Comparison of ENCODE assay signal across 25 cellular contexts in the genomic region with DNA sequence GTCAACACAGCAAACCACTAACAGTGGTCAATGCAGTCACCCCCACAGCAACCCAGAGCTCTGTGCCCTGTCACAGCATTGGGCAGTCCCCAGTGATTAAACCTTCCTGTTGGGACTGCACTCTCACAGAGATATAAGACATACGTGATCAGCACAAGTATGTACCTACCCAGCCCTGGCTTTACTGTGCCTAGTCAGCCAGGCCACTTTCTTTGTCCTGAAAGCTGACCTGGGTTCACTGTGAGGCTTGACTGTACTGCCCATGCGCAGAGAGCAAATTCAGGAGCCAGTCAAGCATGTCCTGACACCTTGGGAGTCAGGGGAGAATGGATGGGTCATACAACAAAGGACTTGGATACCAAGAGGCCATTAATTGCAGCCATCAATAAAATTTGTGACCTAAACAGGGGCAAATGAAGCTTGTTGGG. TPM values are rescaled to one million over a fixed set of nuclear protein-coding genes. Genes with fewer than 3 reads are reported as not detected.
A peak's percentile ranks its signal among the peaks of the same experiment; 100 is the strongest.
DNase-seq lines count a peak whose midpoint lies in the region; ATAC-seq and TF ChIP-seq lines count a peak whose summit lies in the region.
"Had no signal": no experiment of that assay in that cellular context is flagged by ENCODE, and none has a peak within 500 bp of the region (broad histone marks: within the 10 kb centered on the region; RNA-seq: fewer than 3 reads in every experiment).

No MANE protein-coding gene starts in this region.

- H3K36me3 ChIP-seq in thyroid gland = no peaks in the 10 kb centered on the region
- no peaks in the 10 kb centered on the region for H3K36me3 ChIP-seq in SK-N-SH (replicated peaks in 1 of 2; ENCODE audit: control insufficient read depth in 1 of 2, insufficient read depth in 2 of 2, low read length in 1 of 2)
- H3K36me3 ChIP-seq: BE2C, HAP-1 had no signal

- H3K4me3 Mint-ChIP-seq in activated naive CD8-positive, alpha-beta T cell treated with anti-CD3 and anti-CD28 coated beads, Interleukin-2, amount 50 U/mL, for 24 hours = no peak overlapping the region
- H3K4me3 Mint-ChIP-seq in activated naive CD8-positive, alpha-beta T cell treated with anti-CD3 and anti-CD28 coated beads for 36 hours = no peak overlapping the region
- no peak overlapping the region for H3K4me3 Mint-ChIP-seq in activated T-helper 17 cell treated with anti-CD3 and anti-CD28 coated beads, Interleukin-2, amount 50 U/mL, for 72 hours
- no peak overlapping the region for H3K4me3 Mint-ChIP-seq in effector memory CD8-positive, alpha-beta T cell

- H3K4me1 ChIP-seq in thyroid gland = peaks cover 0 to 5% of the 10 kb centered on the region in 2 donors
- peaks cover 0 to 3% of the 10 kb centered on the region in 2 experiments; a peak in 1 of 4 replicates for H3K4me1 ChIP-seq in SK-N-SH (ENCODE audit: control insufficient read depth in 1 of 2, insufficient read depth in 2 of 2, low read depth in 1 of 2, low read length in 1 of 2)
- H3K4me1 ChIP-seq: BE2C had no signal

- no peak for TF ChIP-seq EP300 in SK-N-SH (IDR thresholded peaks at IDR 0.05; ENCODE audit: borderline replicate concordance in 1 of 2, low read depth in 1 of 2, low read length in 1 of 2)

- no peaks in the 10 kb centered on the region for H3K79me2 ChIP-seq in SK-N-SH (ENCODE audit: insufficient read depth)

- no peak overlapping the region for H3K27ac ChIP-seq in thyroid gland
- H3K27ac ChIP-seq in SK-N-SH (ENCODE audit: low read depth in 2 of 2, low read length in 1 of 2) = no peak overlapping the region

- H3K27me3 Mint-ChIP-seq in activated naive CD8-positive, alpha-beta T cell treated with anti-CD3 and anti-CD28 coated beads, Interleukin-2, amount 50 U/mL, for 24 hours = peaks cover 2% of the 10 kb centered on the region
- H3K27me3 Mint-ChIP-seq in activated naive CD8-positive, alpha-beta T cell treated with anti-CD3 and anti-CD28 coated beads for 36 hours = peaks cover 9% of the 10 kb centered on the region
- H3K27me3 Mint-ChIP-seq in activated T-helper 17 cell treated with anti-CD3 and anti-CD28 coated beads, Interleukin-2, amount 50 U/mL, for 72 hours = no peaks in the 10 kb centered on the region
- peaks cover 0 to 33% of the 10 kb centered on the region in 2 donors for H3K27me3 Mint-ChIP-seq in effector memory CD8-positive, alpha-beta T cell

- no peak overlapping the region for H3K27ac Mint-ChIP-seq in activated naive CD8-positive, alpha-beta T cell treated with anti-CD3 and anti-CD28 coated beads, Interleukin-2, amount 50 U/mL, for 24 hours
- no peak overlapping the region for H3K27ac Mint-ChIP-seq in activated naive CD8-positive, alpha-beta T cell treated with anti-CD3 and anti-CD28 coated beads for 36 hours
- no peak overlapping the region for H3K27ac Mint-ChIP-seq in activated T-helper 17 cell treated with anti-CD3 and anti-CD28 coated beads, Interleukin-2, amount 50 U/mL, for 72 hours
- H3K27ac Mint-ChIP-seq in effector memory CD8-positive, alpha-beta T cell = peak overlapping the region in 1 of 2 donors; percentile 53

- CTCF ChIA-PET in SK-N-SH (lab: Yijun Ruan, JAX) = interaction anchor here (0.8 to 1.4 kb wide), 3 partner anchors 10 to 42 kb away, joined by 4 to 6 read pairs (median 4); a partner anchor contains a TSS

- H3K4me3 ChIP-seq in thyroid gland (replicated peaks in 1 of 3) (no peak overlapping the region), SK-N-SH (ENCODE audit: low read depth in 2 of 2, low read length in 1 of 2) (no peak overlapping the region)
- H3K4me3 ChIP-seq: HAP-1 had no signal

- H3K9ac ChIP-seq in SK-N-SH = no peak overlapping the region

- no peak for TF ChIP-seq RAD21 in SK-N-SH (IDR thresholded peaks at IDR 0.05; ENCODE audit: low read length)

- H2AFZ ChIP-seq in SK-N-SH (ENCODE audit: low read depth) = no peak overlapping the region

- POLR2A ChIA-PET in SK-N-SH (lab: Yijun Ruan, JAX) = no interaction called here

- H3K4me1 Mint-ChIP-seq in activated naive CD8-positive, alpha-beta T cell treated with anti-CD3 and anti-CD28 coated beads, Interleukin-2, amount 50 U/mL, for 24 hours = no peaks in the 10 kb centered on the region
- peaks cover 4% of the 10 kb centered on the region for H3K4me1 Mint-ChIP-seq in activated naive CD8-positive, alpha-beta T cell treated with anti-CD3 and anti-CD28 coated beads for 36 hours
- H3K4me1 Mint-ChIP-seq in activated T-helper 17 cell treated with anti-CD3 and anti-CD28 coated beads, Interleukin-2, amount 50 U/mL, for 72 hours = peaks cover 5% of the 10 kb centered on the region
- H3K4me1 Mint-ChIP-seq in effector memory CD8-positive, alpha-beta T cell (ENCODE audit: low read depth in 2 of 2) = no peaks in the 10 kb centered on the region

- H3K4me2 ChIP-seq in SK-N-SH = no peak overlapping the region

- H3K36me3 Mint-ChIP-seq in activated naive CD8-positive, alpha-beta T cell treated with anti-CD3 and anti-CD28 coated beads, Interleukin-2, amount 50 U/mL, for 24 hours (ENCODE audit: low read depth) = no peaks in the 10 kb centered on the region
- H3K36me3 Mint-ChIP-seq in activated naive CD8-positive, alpha-beta T cell treated with anti-CD3 and anti-CD28 coated beads for 36 hours = no peaks in the 10 kb centered on the region
- no peaks in the 10 kb centered on the region for H3K36me3 Mint-ChIP-seq in activated T-helper 17 cell treated with anti-CD3 and anti-CD28 coated beads, Interleukin-2, amount 50 U/mL, for 72 hours (ENCODE audit: low read depth)
- H3K36me3 Mint-ChIP-seq in effector memory CD8-positive, alpha-beta T cell (ENCODE audit: insufficient read depth) = peaks cover 3% of the 10 kb centered on the region

- ATAC-seq in activated naive CD8-positive, alpha-beta T cell treated with anti-CD3 and anti-CD28 coated beads, Interleukin-2, amount 50 U/mL, for 24 hours = peak; percentile 15
- peak; percentile 70 for ATAC-seq in activated T-helper 17 cell treated with anti-CD3 and anti-CD28 coated beads, Interleukin-2, amount 50 U/mL, for 72 hours (replicated peaks)
- no peak for ATAC-seq in effector memory CD8-positive, alpha-beta T cell (replicated peaks)
- ATAC-seq: Panc1, SK-N-SH treated with all-trans-retinoic acid at 6 μM for 48 hours had no signal

- intact Hi-C loops in thyroid gland (cut with DNase I) = loop anchor here (2.0 to 10.0 kb wide), 2 partner anchors 35 to 79 kb away; a partner anchor contains a TSS

- H3K27me3 ChIP-seq in thyroid gland (no peaks in the 10 kb centered on the region), SK-N-SH (ENCODE audit: insufficient read depth) (no peaks in the 10 kb centered on the region)
- H3K27me3 ChIP-seq: BE2C had no signal

- no peaks in the 10 kb centered on the region for H3F3A ChIP-seq in SK-N-SH (replicated peaks; ENCODE audit: insufficient read depth)

- no peak for TF ChIP-seq POLR2A in thyroid gland (IDR thresholded peaks at IDR 0.05)

- no peaks in the 10 kb centered on the region for H3K9me2 ChIP-seq in SK-N-SH

- DNase-seq in activated naive CD8-positive, alpha-beta T cell treated with anti-CD3 and anti-CD28 coated beads, Interleukin-2, amount 50 U/mL, for 24 hours = no peak
- DNase-seq in activated naive CD8-positive, alpha-beta T cell treated with anti-CD3 and anti-CD28 coated beads for 36 hours = no peak
- DNase-seq in left kidney (ENCODE audit: low read depth, low spot score) (peak; percentile 84), thyroid gland (peak; percentile 29 to 32), NCI-H345 treated with DMSO at 0.1 percent for 48 hours (lab: John Stamatoyannopoulos, UW; ENCODE audit: unreplicated experiment) (no peak), SK-N-SH (no peak)
- DNase-seq in effector memory CD8-positive, alpha-beta T cell = no peak
- DNase-seq: BE2C; EL; GF-D8; IMR-90; Karpas-422; MV-4-11; NCI-H1105 treated with DMSO at 0.1 percent for 48 hours; NCI-H2029 treated with DMSO at 0.1 percent for 48 hours; NCI-H226; NCI-H524; NCI-H774; NK-92 treated with Interleukin-12 subunit alpha and Interleukin-12 subunit beta, amount 100 ng/mL, for 24 hours; SIG-M5 had no signal

- no peaks in the 10 kb centered on the region for H3K9me3 Mint-ChIP-seq in activated naive CD8-positive, alpha-beta T cell treated with anti-CD3 and anti-CD28 coated beads, Interleukin-2, amount 50 U/mL, for 24 hours
- H3K9me3 Mint-ChIP-seq in activated naive CD8-positive, alpha-beta T cell treated with anti-CD3 and anti-CD28 coated beads for 36 hours = no peaks in the 10 kb centered on the region
- H3K9me3 Mint-ChIP-seq in activated T-helper 17 cell treated with anti-CD3 and anti-CD28 coated beads, Interleukin-2, amount 50 U/mL, for 72 hours = no peaks in the 10 kb centered on the region
- no peaks in the 10 kb centered on the region for H3K9me3 Mint-ChIP-seq in effector memory CD8-positive, alpha-beta T cell

- H4K20me1 ChIP-seq in SK-N-SH (ENCODE audit: insufficient read depth) = no peaks in the 10 kb centered on the region

- 31 to 38% methylated on average over 2 of the region's 2 CpGs for WGBS in thyroid gland, 2 donors
- WGBS in SK-N-SH (ENCODE audit: low lambda C conversion rate) = 71% methylated on average over 1 of the region's 2 CpGs

- no peak for TF ChIP-seq CTCF in thyroid gland (IDR thresholded peaks at IDR 0.05)
- no peak for TF ChIP-seq CTCF in SK-N-SH (IDR thresholded peaks at IDR 0.05)

- H3K9me3 ChIP-seq in thyroid gland (no peaks in the 10 kb centered on the region), SK-N-SH (no peaks in the 10 kb centered on the region)
- H3K9me3 ChIP-seq: BE2C, HAP-1 had no signal

TF ChIP-seq in SK-N-SH, 30 proteins besides CTCF, POLR2A, EP300 and RAD21 (continues in another document):
- TF ChIP-seq MEF2A (IDR thresholded peaks at IDR 0.05; ENCODE audit: borderline replicate concordance, low read depth) = no peak

RNA-seq across cellular contexts. Expression of a gene that starts 10.9 kb away (rescaled TPM):
- total RNA-seq in activated naive CD8-positive, alpha-beta T cell treated with anti-CD3 and anti-CD28 coated beads for 36 hours = 10 to 100 TPM; 32.2 to 37.6 TPM
- total RNA-seq in activated T-helper 17 cell treated with anti-CD3 and anti-CD28 coated beads, Interleukin-2, amount 50 U/mL, for 72 hours = 10 to 100 TPM; 22.6 to 30.8 TPM
- total RNA-seq in thyroid gland = 10 to 100 TPM; 27.1 to 41.9 (median 30.7) TPM
- polyA plus RNA-seq in SK-N-SH (2012; rRNA removed) = 9.2 and 11.0 TPM in 2 replicates
- 9.3 and 10.1 TPM in 2 replicates for polyA plus RNA-seq in SK-N-SH (2012; cell fraction: cytosol; rRNA removed)
- polyA plus RNA-seq in SK-N-SH (2012; cell fraction: nucleus; rRNA removed) = 9.7 and 11.5 TPM in 2 replicates

RNA-seq across cellular contexts. Expression of a gene that starts 19.8 kb away (rescaled TPM):
- total RNA-seq in activated naive CD8-positive, alpha-beta T cell treated with anti-CD3 and anti-CD28 coated beads for 36 hours = under 1 TPM in 1 of 2 experiments, not detected in 1; 0.06 TPM
- total RNA-seq in activated T-helper 17 cell treated with anti-CD3 and anti-CD28 coated beads, Interleukin-2, amount 50 U/mL, for 72 hours = not detected
- total RNA-seq in thyroid gland = under 1 TPM in 3 of 4 donors, not detected in 1; 0.13 to 0.29 (median 0.22) TPM
- polyA plus RNA-seq in SK-N-SH (2012; rRNA removed) = 0.26 and 0.30 TPM in 2 replicates
- 0.17 and 0.19 TPM in 2 replicates for polyA plus RNA-seq in SK-N-SH (2012; cell fraction: cytosol; rRNA removed)
- polyA plus RNA-seq in SK-N-SH (2012; cell fraction: nucleus; rRNA removed) = 0.27 and 0.31 TPM in 2 replicates
- total RNA-seq: A172 had no signal

RNA-seq across cellular contexts. Expression of a gene that starts 42.1 kb away (rescaled TPM):
- total RNA-seq in activated naive CD8-positive, alpha-beta T cell treated with anti-CD3 and anti-CD28 coated beads for 36 hours = 10 to 100 TPM; 35.8 to 36.8 TPM
- total RNA-seq in activated T-helper 17 cell treated with anti-CD3 and anti-CD28 coated beads, Interleukin-2, amount 50 U/mL, for 72 hours = 10 to 100 TPM; 35.1 to 52.3 TPM
- total RNA-seq in thyroid gland = 10 to 100 TPM; 50.5 to 77.9 (median 60.7) TPM
- 37.9 and 46.0 TPM in 2 replicates for polyA plus RNA-seq in SK-N-SH (2012; rRNA removed)
- 60.6 and 90.4 TPM in 2 replicates for polyA plus RNA-seq in SK-N-SH (2012; cell fraction: cytosol; rRNA removed)
- polyA plus RNA-seq in SK-N-SH (2012; cell fraction: nucleus; rRNA removed) = 18.4 and 20.5 TPM in 2 replicates

Comparison
In these comparisons a context has a peak if more than half of its experiments do, and no peak if none do; other contexts are left out.
1. DNase-seq: peak in left kidney (single experiment) and thyroid gland (2 of 2); none in activated naive CD8-positive, alpha-beta T cell treated with anti-CD3 and anti-CD28 coated beads, Interleukin-2, amount 50 U/mL, for 24 hours (single experiment), activated naive CD8-positive, alpha-beta T cell treated with anti-CD3 and anti-CD28 coated beads for 36 hours (single experiment), NCI-H345 treated with DMSO at 0.1 percent for 48 hours (single experiment), SK-N-SH (single experiment) and effector memory CD8-positive, alpha-beta T cell (0 of 3).